10 cellular contexts compared by ENCODE assay signal in genomic region chr4:10104991-10105276, GRCh38. TPM values are rescaled to one million over a fixed set of nuclear protein-coding genes. Genes with fewer than 3 reads are reported as not detected.
DNase-seq lines count a peak whose midpoint lies in the region; ATAC-seq, FAIRE-seq and TF ChIP-seq lines count a peak whose summit lies in the region.
"Had no signal": no experiment of that assay in that cellular context is flagged by ENCODE, and none has a peak within 500 bp of the region (broad histone marks: within the 10 kb centered on the region; RNA-seq: fewer than 3 reads in every experiment).

No MANE protein-coding gene starts in this region.

- TF ChIP-seq CTCF in astrocyte (IDR thresholded peaks at IDR 0.05; ENCODE audit: insufficient read depth, low read depth, low read length) (no peak), tibial nerve (IDR thresholded peaks at IDR 0.05) (no peak)

- DNase-seq in activated T-cell treated with anti-CD3 and anti-CD28 coated beads, Interleukin-2, amount 50 U/mL, for 4 hours, result no peak
- DNase-seq in activated T-cell treated with anti-CD3 and anti-CD28 coated beads for 4 hours (no peak), astrocyte (ENCODE audit: low read depth) (no peak), tibial nerve (ENCODE audit: low spot score in 2 of 2) (no peak), middle frontal gyrus (ENCODE audit: extremely low spot score, low spot score) (no peak), NCI-H748 treated with DMSO at 0.1 percent for 48 hours (lab: John Stamatoyannopoulos, UW) (no peak)
- DNase-seq: islet precursor cell, NCI-H1105 treated with DMSO at 0.1 percent for 48 hours had no signal

- FAIRE-seq in astrocyte (lab: Jason Lieb, UNC), result no peak

- H3K79me2 ChIP-seq in astrocyte (ENCODE audit: insufficient read depth, low read length), result peaks cover 100% of the 10 kb centered on the region

- 54 to 59% methylated on average over 6 of the region's 6 CpGs for WGBS in tibial nerve, 2 donors

- H3K27ac ChIP-seq in astrocyte (ENCODE audit: low read depth, low read length) (peak overlapping the region; percentile 51), muscle layer of duodenum (ENCODE audit: low read length) (peak overlapping the region; percentile 51), tibial nerve (peak overlapping the region; percentile 57 to 97 (median 88))

- no peak for TF ChIP-seq EP300 in tibial nerve (IDR thresholded peaks at IDR 0.05)

- H3K9ac ChIP-seq in astrocyte (ENCODE audit: low read length), result peak overlapping the region; percentile 55

- H3K9me3 ChIP-seq in astrocyte (ENCODE audit: insufficient read depth, low read depth, low read length) (no peaks in the 10 kb centered on the region), muscle layer of duodenum (ENCODE audit: control insufficient read depth in 1 of 2, low read length in 2 of 2) (no peaks in the 10 kb centered on the region), tibial nerve (no peaks in the 10 kb centered on the region)

- peaks cover 98% of the 10 kb centered on the region for H3K4me1 Mint-ChIP-seq in activated T-cell treated with anti-CD3 and anti-CD28 coated beads, Interleukin-2, amount 50 U/mL, for 4 hours (ENCODE audit: low read depth)
- peaks cover 83% of the 10 kb centered on the region for H3K4me1 Mint-ChIP-seq in astrocyte (ENCODE audit: low read depth, unreplicated experiment)

- H3K36me3 Mint-ChIP-seq in activated T-cell treated with anti-CD3 and anti-CD28 coated beads, Interleukin-2, amount 50 U/mL, for 4 hours (ENCODE audit: insufficient read depth), result peaks cover 56% of the 10 kb centered on the region
- H3K36me3 Mint-ChIP-seq in astrocyte (ENCODE audit: low read depth, unreplicated experiment), result peaks cover 35% of the 10 kb centered on the region

- H3K27ac Mint-ChIP-seq in astrocyte (ENCODE audit: unreplicated experiment), result peak overlapping the region; percentile 77

- no peaks in the 10 kb centered on the region for H3K27me3 Mint-ChIP-seq in activated T-cell treated with anti-CD3 and anti-CD28 coated beads, Interleukin-2, amount 50 U/mL, for 4 hours (ENCODE audit: low read depth)
- H3K27me3 Mint-ChIP-seq in astrocyte (ENCODE audit: low read depth, unreplicated experiment), result no peaks in the 10 kb centered on the region

- no peak for TF ChIP-seq POLR2A in tibial nerve (IDR thresholded peaks at IDR 0.05)

- no peak overlapping the region for H2AFZ ChIP-seq in astrocyte (ENCODE audit: low read depth, low read length)

- H3K4me3 Mint-ChIP-seq in activated T-cell treated with anti-CD3 and anti-CD28 coated beads, Interleukin-2, amount 50 U/mL, for 4 hours, result peak overlapping the region; percentile 55
- no peak overlapping the region for H3K4me3 Mint-ChIP-seq in astrocyte (ENCODE audit: unreplicated experiment)

- peak overlapping the region; percentile 98 for H3K4me2 ChIP-seq in astrocyte (ENCODE audit: low read length)

- peaks cover 98% of the 10 kb centered on the region for H4K20me1 ChIP-seq in astrocyte (ENCODE audit: insufficient read depth, low read length)

- peak overlapping the region; percentile 26 for H3K4me3 ChIP-seq in astrocyte (ENCODE audit: insufficient read depth, low read depth, low read length)
- H3K4me3 ChIP-seq in muscle layer of duodenum (ENCODE audit: low read depth in 1 of 2, low read length in 2 of 2), result peak overlapping the region in 1 of 2 donors; percentile 7
- no peak overlapping the region for H3K4me3 ChIP-seq in tibial nerve

- no peak for ATAC-seq in activated T-cell treated with anti-CD3 and anti-CD28 coated beads, Interleukin-2, amount 50 U/mL, for 4 hours
- ATAC-seq in GM21717 (IDR thresholded peaks at IDR 0.05; ENCODE audit: unreplicated experiment), result no peak

- peaks cover 79% of the 10 kb centered on the region for H3K4me1 ChIP-seq in astrocyte (ENCODE audit: insufficient read depth, low read length)
- H3K4me1 ChIP-seq in muscle layer of duodenum (ENCODE audit: control insufficient read depth in 1 of 2, insufficient read depth in 2 of 2, low read length in 2 of 2), result peaks cover 45 to 98% of the 10 kb centered on the region in 2 donors
- H3K4me1 ChIP-seq in tibial nerve, result peaks cover 7 to 96% (median 90%) of the 10 kb centered on the region in 4 donors

- no peaks in the 10 kb centered on the region for H3K27me3 ChIP-seq in astrocyte (ENCODE audit: insufficient read depth, low read length)
- H3K27me3 ChIP-seq in muscle layer of duodenum (ENCODE audit: low read depth, low read length), result no peaks in the 10 kb centered on the region
- H3K27me3 ChIP-seq in tibial nerve, result no peaks in the 10 kb centered on the region

- no peaks in the 10 kb centered on the region for H3K9me3 Mint-ChIP-seq in activated T-cell treated with anti-CD3 and anti-CD28 coated beads, Interleukin-2, amount 50 U/mL, for 4 hours
- no peaks in the 10 kb centered on the region for H3K9me3 Mint-ChIP-seq in astrocyte (ENCODE audit: unreplicated experiment)

- peaks cover 46% of the 10 kb centered on the region for H3K36me3 ChIP-seq in astrocyte (ENCODE audit: insufficient read depth, low read length)
- H3K36me3 ChIP-seq in muscle layer of duodenum (ENCODE audit: control insufficient read depth in 1 of 2, insufficient read depth in 2 of 2, low read length in 2 of 2), result peaks cover 31 to 32% of the 10 kb centered on the region in 2 donors
- peaks cover 0 to 34% (median 0%) of the 10 kb centered on the region in 3 donors for H3K36me3 ChIP-seq in tibial nerve

RNA-seq across cellular contexts. Expression of gene WDR1, which starts 11.7 kb away (rescaled TPM):
- total RNA-seq in activated T-cell treated with anti-CD3 and anti-CD28 coated beads, Interleukin-2, amount 50 U/mL, for 4 hours, result 100 to 1,000 TPM; 291 to 356 (median 334) TPM
- total RNA-seq in astrocyte, result 558 and 620 TPM in 2 replicates
- total RNA-seq in tibial nerve, result 100 to 1,000 TPM; 142 to 204 (median 148) TPM
